ENCODE assay signal across 23 cellular contexts in genomic region chr11:21048626-21049025, GRCh38.
"Had no signal": no experiment of that assay in that cellular context is flagged by ENCODE, and none has a peak within 500 bp of the region (broad histone marks: within the 10 kb centered on the region; RNA-seq: fewer than 3 reads in every experiment).

No MANE protein-coding gene starts in this region.

- H3K4me3 ChIP-seq: K562, SJSA1, SK-N-MC had no signal

- DNase-seq: Kasumi-1, MM.1S, NCI-H1092 treated with DMSO at 0.1 percent for 48 hours, NCI-H1436, NCI-H1694 treated with DMSO at 0.1 percent for 48 hours, NCI-H1930, NCI-H2081, NCI-H2107, NCI-H2227 treated with DMSO at 0.1 percent for 48 hours, NCI-H446, NCI-H510A, NCI-H524 treated with DMSO at 0.1 percent for 48 hours, NCI-H774, Right ventricle myocardium superior, RPMI8226, SIG-M5 had no signal

- H3K9ac ChIP-seq: KMS-11 had no signal

- H3K36me3 ChIP-seq: SJSA1 had no signal

- H3K27ac Mint-ChIP-seq: IgD-negative memory B cell had no signal

- H3K4me1 Mint-ChIP-seq: IgD-negative memory B cell had no signal

- H3K4me1 ChIP-seq: SJSA1 had no signal

- ATAC-seq: K562 had no signal

- H3K27ac ChIP-seq: KMS-11, SJSA1, SK-N-MC had no signal

- H3K27me3 Mint-ChIP-seq: IgD-negative memory B cell had no signal

- H3K36me3 Mint-ChIP-seq: IgD-negative memory B cell had no signal

- H3K4me3 Mint-ChIP-seq: IgD-negative memory B cell had no signal

- H3K4me2 ChIP-seq: KMS-11 had no signal

- FAIRE-seq: HTR-8/SVneo, K562, RCC 7860 had no signal

- H3K27me3 ChIP-seq: SJSA1 had no signal
